Comparison of ENCODE assay signal across 8 cellular contexts in the genomic region with DNA sequence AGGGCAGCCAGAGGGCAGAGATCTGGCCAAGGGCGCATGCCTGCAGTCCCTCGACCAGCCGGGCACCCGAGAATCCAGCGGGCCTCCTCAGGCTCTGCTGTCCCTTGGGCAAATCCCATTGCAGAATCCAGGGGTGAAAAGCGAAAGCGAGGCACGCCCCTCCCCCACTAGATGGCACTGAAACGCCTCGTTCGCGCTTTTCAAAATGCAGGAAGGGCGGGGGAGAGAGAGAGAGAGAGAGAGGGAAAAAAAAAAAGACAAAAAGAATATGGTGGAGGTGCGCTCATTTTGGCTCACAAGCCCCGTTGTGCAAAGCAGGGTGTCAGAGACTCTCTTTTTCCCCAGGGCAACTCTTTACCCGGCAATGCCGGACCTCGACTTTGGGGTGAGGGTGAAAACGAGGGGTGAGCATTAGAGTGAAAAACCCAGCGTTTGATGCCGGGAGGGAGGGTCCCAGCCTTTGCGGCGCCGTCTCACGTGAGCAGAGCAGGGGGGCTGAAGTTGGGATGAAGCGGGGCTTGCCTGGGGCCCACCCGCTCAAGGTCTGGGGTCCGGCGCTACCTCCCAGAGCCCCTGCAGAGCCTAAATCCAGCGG.
DNase-seq lines count a peak whose midpoint lies in the region; ATAC-seq and TF ChIP-seq lines count a peak whose summit lies in the region.

No MANE protein-coding gene starts in this region.

- peak overlapping the region; percentile 89 for H3K4me3 Mint-ChIP-seq in T-helper 1 cell treated with Interleukin-12 subunit alpha and Interleukin-12 subunit beta and Interleukin-4 antibody, amounts not matched to agents 30 μg/mL and 1 μg/mL, for 36 hours

- ATAC-seq in GM19035 (IDR thresholded peaks at IDR 0.05; ENCODE audit: unreplicated experiment): no peak

- H3K36me3 Mint-ChIP-seq in T-helper 1 cell treated with Interleukin-12 subunit alpha and Interleukin-12 subunit beta and Interleukin-4 antibody, amounts not matched to agents 30 μg/mL and 1 μg/mL, for 36 hours (ENCODE audit: low read depth): no peaks in the 10 kb centered on the region

- TF ChIP-seq CTCF in choroid plexus epithelial cell (conservative IDR thresholded peaks at IDR 0.05; ENCODE audit: low read depth, low read length): peak; percentile 22

- H3K9me3 Mint-ChIP-seq in T-helper 1 cell treated with Interleukin-12 subunit alpha and Interleukin-12 subunit beta and Interleukin-4 antibody, amounts not matched to agents 30 μg/mL and 1 μg/mL, for 36 hours: no peaks in the 10 kb centered on the region

- H3K27me3 Mint-ChIP-seq in T-helper 1 cell treated with Interleukin-12 subunit alpha and Interleukin-12 subunit beta and Interleukin-4 antibody, amounts not matched to agents 30 μg/mL and 1 μg/mL, for 36 hours (ENCODE audit: low read depth): peaks cover 40% of the 10 kb centered on the region

- peak overlapping the region; percentile 77 for H3K27ac Mint-ChIP-seq in T-helper 1 cell treated with Interleukin-12 subunit alpha and Interleukin-12 subunit beta and Interleukin-4 antibody, amounts not matched to agents 30 μg/mL and 1 μg/mL, for 36 hours

- H3K4me1 Mint-ChIP-seq in T-helper 1 cell treated with Interleukin-12 subunit alpha and Interleukin-12 subunit beta and Interleukin-4 antibody, amounts not matched to agents 30 μg/mL and 1 μg/mL, for 36 hours (ENCODE audit: low read depth): peaks cover 14% of the 10 kb centered on the region

- DNase-seq in DMS114 treated with DMSO at 0.1 percent for 48 hours (lab: John Stamatoyannopoulos, UW; ENCODE audit: unreplicated experiment): peak; percentile 76
- DNase-seq in NCI-H1105 (lab: John Stamatoyannopoulos, UW): peak; percentile 84
- DNase-seq in choroid plexus epithelial cell (ENCODE audit: low read depth): peak; percentile 23
- peak; percentile 40 for DNase-seq in kidney glomerular epithelial cell (lab: John Stamatoyannopoulos, UW)
- DNase-seq in stimulated activated CD4-positive, alpha-beta T cell treated with anti-CD3 and anti-CD28 coated beads, Interleukin-4, amount 100 ng/mL, for 24 hours: peak; percentile 37
- DNase-seq in NK-92 treated with Interleukin-12 subunit alpha and Interleukin-12 subunit beta, amount 100 ng/mL, for 24 hours (lab: John Stamatoyannopoulos, UW): no peak

- H3K4me3 ChIP-seq in choroid plexus epithelial cell (ENCODE audit: low read depth, low read length): peak overlapping the region; percentile 55
